In genomic region chr11:128727320-128727719, GRCh38 we compare ENCODE assay signal across 15 cellular contexts. TPM values are rescaled to one million over a fixed set of nuclear protein-coding genes. Genes with fewer than 3 reads are reported as not detected.
A peak's percentile ranks its signal among the peaks of the same experiment; 100 is the strongest.
DNase-seq lines count a peak whose midpoint lies in the region; ATAC-seq and TF ChIP-seq lines count a peak whose summit lies in the region.
"Had no signal": no experiment of that assay in that cellular context is flagged by ENCODE, and none has a peak within 500 bp of the region (broad histone marks: within the 10 kb centered on the region; RNA-seq: fewer than 3 reads in every experiment).

No MANE protein-coding gene starts in this region.

- no peak for ATAC-seq in psoas muscle
- no peak for ATAC-seq in HG03432 (IDR thresholded peaks at IDR 0.05; ENCODE audit: unreplicated experiment)

- H3K9me3 ChIP-seq in CD8-positive, alpha-beta memory T cell (ENCODE audit: low read length): no peaks in the 10 kb centered on the region
- H3K9me3 ChIP-seq in Loucy (ENCODE audit: insufficient read depth, low read depth, low read length) (no peaks in the 10 kb centered on the region), colonic mucosa (no peaks in the 10 kb centered on the region), sigmoid colon (no peaks in the 10 kb centered on the region), psoas muscle (no peaks in the 10 kb centered on the region)
- H3K9me3 ChIP-seq: gastroesophageal sphincter, mucosa of descending colon had no signal

- no peak for TF ChIP-seq CTCF in Loucy (conservative IDR thresholded peaks at IDR 0.05; ENCODE audit: low read length)
- no peak for TF ChIP-seq CTCF in colonic mucosa (IDR thresholded peaks at IDR 0.05)
- no peak for TF ChIP-seq CTCF in sigmoid colon (IDR thresholded peaks at IDR 0.05)
- no peak for TF ChIP-seq CTCF in psoas muscle (IDR thresholded peaks at IDR 0.05)

- H3K36me3 ChIP-seq in CD8-positive, alpha-beta memory T cell (ENCODE audit: insufficient read depth, low read length): no peaks in the 10 kb centered on the region
- H3K36me3 ChIP-seq in Loucy (ENCODE audit: insufficient read depth, low read length) (peaks cover 12% of the 10 kb centered on the region; the same call in 1 of the 2 replicates), colonic mucosa (no peaks in the 10 kb centered on the region), sigmoid colon (no peaks in the 10 kb centered on the region), psoas muscle (ENCODE audit: insufficient read depth in 1 of 2, low read depth in 1 of 2) (no peaks in the 10 kb centered on the region)
- H3K36me3 ChIP-seq: gastroesophageal sphincter had no signal

- H3K4me3 ChIP-seq in CD8-positive, alpha-beta memory T cell (ENCODE audit: low read length): peak overlapping the region; percentile 32
- H3K4me3 ChIP-seq in Loucy (ENCODE audit: low read length, poor library complexity, severe bottlenecking) (peak overlapping the region; percentile 58), colonic mucosa (no peak overlapping the region), sigmoid colon (no peak overlapping the region), psoas muscle (no peak overlapping the region)
- H3K4me3 ChIP-seq: gastroesophageal sphincter, K562, mucosa of descending colon had no signal

- peaks cover 52% of the 10 kb centered on the region for H4K20me1 ChIP-seq in Loucy (ENCODE audit: insufficient read depth, low read length, poor library complexity, severe bottlenecking)

- H3K27me3 ChIP-seq in CD8-positive, alpha-beta memory T cell (ENCODE audit: insufficient read depth, low read length, poor library complexity, severe bottlenecking): no peaks in the 10 kb centered on the region
- no peaks in the 10 kb centered on the region for H3K27me3 ChIP-seq in Loucy (ENCODE audit: insufficient read depth, low read length, poor library complexity, severe bottlenecking)
- H3K27me3 ChIP-seq in colonic mucosa: no peaks in the 10 kb centered on the region
- H3K27me3 ChIP-seq in sigmoid colon: no peaks in the 10 kb centered on the region
- peaks cover 0 to 2% (median 1%) of the 10 kb centered on the region in 3 donors for H3K27me3 ChIP-seq in psoas muscle (ENCODE audit: insufficient read depth in 3 of 3, low read length in 2 of 3)
- H3K27me3 ChIP-seq: gastroesophageal sphincter had no signal

- peaks cover 99% of the 10 kb centered on the region for H3K4me1 ChIP-seq in CD8-positive, alpha-beta memory T cell (ENCODE audit: insufficient read depth, low read length)
- peaks cover 92% of the 10 kb centered on the region for H3K4me1 ChIP-seq in Loucy (ENCODE audit: insufficient read depth, low read length, poor library complexity, severe bottlenecking)
- H3K4me1 ChIP-seq in colonic mucosa: peaks cover 8% of the 10 kb centered on the region
- H3K4me1 ChIP-seq in sigmoid colon: peaks cover 0 to 17% (median 7%) of the 10 kb centered on the region in 4 donors
- peaks cover 8% of the 10 kb centered on the region for H3K4me1 ChIP-seq in psoas muscle

- H3K9me3 Mint-ChIP-seq in CD8-positive, alpha-beta memory T cell: peaks cover 0 to 2% (median 2%) of the 10 kb centered on the region in 5 donors
- H3K9me3 Mint-ChIP-seq: endodermal cell had no signal

- POLR2A ChIA-PET in CD8-positive, alpha-beta memory T cell (lab: Charles Lee): interaction anchor here (0.9 to 2.1 kb wide), 6 partner anchors 9 to 33 kb away, joined by 4 to 13 read pairs (median 4); partner anchors contain the start of gene FLI1

- CTCF ChIA-PET in CD8-positive, alpha-beta memory T cell (lab: Charles Lee): interaction anchor here (1.2 to 3.9 kb wide), 6 partner anchors 9 to 103 kb away, joined by 3 to 14 read pairs (median 6); partner anchors contain the start of gene FLI1

- TF ChIP-seq EP300 in sigmoid colon (IDR thresholded peaks at IDR 0.05): no peak

- peak overlapping the region in 6 of 7 donors; percentile 68 to 90 (median 87) for H3K4me3 Mint-ChIP-seq in CD8-positive, alpha-beta memory T cell
- H3K4me3 Mint-ChIP-seq: endodermal cell had no signal

- peaks cover 21% of the 10 kb centered on the region for H3F3A ChIP-seq in Loucy (ENCODE audit: low read depth)

- H3K79me2 ChIP-seq in Loucy (ENCODE audit: insufficient read depth, low read length): peaks cover 94% of the 10 kb centered on the region

- DNase-seq in CD8-positive, alpha-beta memory T cell: no peak
- no peak for DNase-seq in colonic mucosa
- DNase-seq in sigmoid colon: no peak
- no peak for DNase-seq in psoas muscle
- DNase-seq in NCI-H69 (lab: John Stamatoyannopoulos, UW): no peak
- DNase-seq: activated CD4-positive, alpha-beta T cell treated with anti-CD3 and anti-CD28 coated beads for 1 hour; endodermal cell; NCI-H146 had no signal

- no peak overlapping the region for H2AFZ ChIP-seq in Loucy (ENCODE audit: low read length)

- H3K27ac Mint-ChIP-seq in CD8-positive, alpha-beta memory T cell: peak overlapping the region; percentile 78 to 96 (median 92)
- H3K27ac Mint-ChIP-seq: endodermal cell had no signal

- H3K9ac ChIP-seq in Loucy (ENCODE audit: low read depth, low read length, poor library complexity, severe bottlenecking) (peak overlapping the region; percentile 70), colonic mucosa (ENCODE audit: low read depth in 2 of 2, low read length in 2 of 2) (peak overlapping the region in 1 of 2 donors; percentile 32)

- H3K4me2 ChIP-seq in Loucy (ENCODE audit: low read depth, low read length, poor library complexity, severe bottlenecking): peak overlapping the region; percentile 86

- peaks cover 98 to 100% (median 100%) of the 10 kb centered on the region in 3 donors for H3K4me1 Mint-ChIP-seq in CD8-positive, alpha-beta memory T cell

- no peak overlapping the region for H3K27ac ChIP-seq in CD8-positive, alpha-beta memory T cell (ENCODE audit: low read depth, low read length)
- H3K27ac ChIP-seq in colonic mucosa (peak overlapping the region; percentile 55), sigmoid colon (peak overlapping the region in 3 of 4 donors; percentile 9 to 32 (median 23)), psoas muscle (no peak overlapping the region)
- H3K27ac ChIP-seq: C4-2B had no signal

- peaks cover 0 to 13% (median 6%) of the 10 kb centered on the region in 3 donors for H3K36me3 Mint-ChIP-seq in CD8-positive, alpha-beta memory T cell

- WGBS in sigmoid colon, 2 donors: 83 to 89% methylated on average over 3 of the region's 3 CpGs
- WGBS in psoas muscle, 3 donors: 78 to 84% (median 83%) methylated on average over 3 of the region's 3 CpGs

- no peaks in the 10 kb centered on the region for H3K9me2 ChIP-seq in Loucy (replicated peaks; ENCODE audit: low read depth, low read length)

- TF ChIP-seq POLR2A in sigmoid colon (IDR thresholded peaks at IDR 0.05): no peak

- peaks cover 0 to 11% of the 10 kb centered on the region in 2 donors for H3K27me3 Mint-ChIP-seq in CD8-positive, alpha-beta memory T cell

- intact Hi-C loops in colonic mucosa (cut with DNase I): no loop called here
- intact Hi-C loops in sigmoid colon (cut with DNase I): no loop called here
- intact Hi-C loops in psoas muscle (cut with DNase I): no loop called here

RNA-seq across cellular contexts. Expression of gene FLI1, which starts 33.4 kb away (rescaled TPM):
- 10 to 100 TPM; 41.7 to 45.2 TPM for total RNA-seq in CD8-positive, alpha-beta memory T cell
- polyA plus RNA-seq in CD8-positive, alpha-beta memory T cell: 89.2 TPM
- total RNA-seq in colonic mucosa (1 to 10 TPM; 5.3 to 6.6 TPM), sigmoid colon (10 to 100 TPM in 3 of 4 donors, 1 to 10 TPM in 1; 8.8 to 18.0 (median 15.0) TPM), psoas muscle (10 to 100 TPM in 3 of 4 donors, 1 to 10 TPM in 1; 8.8 to 13.1 (median 12.7) TPM)
- polyA plus RNA-seq in sigmoid colon (10 to 100 TPM in 1 of 3 donors, 1 to 10 TPM in 2; 1.8 to 16.6 (median 4.2) TPM), psoas muscle (1 to 10 TPM; 3.3 to 5.5 (median 5.2) TPM)
- total RNA-seq: NCI-H460 had no signal
- polyA plus RNA-seq: K562 had no signal

Comparison
In these comparisons a context has a peak if more than half of its experiments do, and no peak if none do; other contexts are left out.
1. H3K27ac ChIP-seq: peak in colonic mucosa (single experiment) and sigmoid colon (3 of 4); none in CD8-positive, alpha-beta memory T cell (single experiment) and psoas muscle (single experiment).
2. H3K4me3 ChIP-seq: peak in CD8-positive, alpha-beta memory T cell (single experiment) and Loucy (single experiment); none in colonic mucosa (single experiment), sigmoid colon (0 of 4) and psoas muscle (single experiment).